Comparison of ENCODE assay signal across 25 cellular contexts in genomic region chr6:46592046-46592445, GRCh38.
"Had no signal": no experiment of that assay in that cellular context is flagged by ENCODE, and none has a peak within 500 bp of the region (broad histone marks: within the 10 kb centered on the region; RNA-seq: fewer than 3 reads in every experiment).

No MANE protein-coding gene starts in this region.

- ATAC-seq: activated CD4-positive, alpha-beta T cell treated with anti-CD3 and anti-CD28 coated beads for 36 hours; activated CD8-positive, alpha-beta memory T cell treated with anti-CD3 and anti-CD28 coated beads, Interleukin-2, amount 10 ng/mL, durations not matched to agents 7 days and 5 days; activated CD8-positive, alpha-beta T cell treated with anti-CD3 and anti-CD28 coated beads, Interleukin-2, amount 10 ng/mL, durations not matched to agents 7 days and 5 days; esophagus mucosa; gastrocnemius medialis; heart left ventricle had no signal

- DNase-seq: activated CD4-positive, alpha-beta memory T cell treated with anti-CD3 and anti-CD28 coated beads for 36 hours; activated CD4-positive, alpha-beta T cell treated with anti-CD3 and anti-CD28 coated beads for 36 hours; activated CD4-positive, alpha-beta T cell treated with anti-CD3 and anti-CD28 coated beads, Interleukin-2, amount 10 ng/mL, durations not matched to agents 24 days and 14 days; activated CD4-positive, CD25-positive, alpha-beta regulatory T cell; activated CD4-positive, CD25-positive, alpha-beta regulatory T cell treated with anti-CD3 and anti-CD28 coated beads, Interleukin-2, amount 50 U/mL, for 72 hours; activated CD8-positive, alpha-beta memory T cell treated with anti-CD3 and anti-CD28 coated beads, Interleukin-2, amount 10 ng/mL, durations not matched to agents 7 days and 5 days; activated CD8-positive, alpha-beta memory T cell treated with anti-CD3 and anti-CD28 coated beads, Interleukin-2, amount 50 U/mL, for 4 hours; activated CD8-positive, alpha-beta T cell treated with anti-CD3 and anti-CD28 coated beads, Interleukin-2, amount 10 ng/mL, durations not matched to agents 7 days and 5 days; activated effector memory CD4-positive, alpha-beta T cell treated with anti-CD3 and anti-CD28 coated beads, Interleukin-2, amount 50 U/mL, for 16 hours; activated naive CD4-positive, alpha-beta T cell; activated naive CD4-positive, alpha-beta T cell treated with anti-CD3 and anti-CD28 coated beads, Interleukin-2, amount 50 U/mL, for 16 hours; activated T-cell treated with anti-CD3 and anti-CD28 coated beads, Interleukin-2, amount 50 U/mL, for 1 hour; activated T-cell treated with anti-CD3 and anti-CD28 coated beads, Interleukin-2, amount 50 U/mL, for 48 hours; amniotic stem cell; anterior cingulate cortex; brain microvascular endothelial cell; dorsolateral prefrontal cortex; effector memory CD4-positive, alpha-beta T cell; endodermal cell; foreskin fibroblast; gastrocnemius medialis; glutamatergic neuron; heart left ventricle; T-helper 2 cell had no signal
